ENCODE assay signal across 33 cellular contexts in genomic region chr19:16226184-16226591, GRCh38. TPM values are rescaled to one million over a fixed set of nuclear protein-coding genes. Genes with fewer than 3 reads are reported as not detected.
"Had no signal": no experiment of that assay in that cellular context is flagged by ENCODE, and none has a peak within 500 bp of the region (broad histone marks: within the 10 kb centered on the region; RNA-seq: fewer than 3 reads in every experiment).

No MANE protein-coding gene starts in this region.

- ATAC-seq: activated CD8-positive, alpha-beta T cell treated with anti-CD3 and anti-CD28 coated beads for 36 hours; foreskin keratinocyte; heart left ventricle; natural killer cell had no signal

- DNase-seq: activated CD4-positive, alpha-beta T cell treated with anti-CD3 and anti-CD28 coated beads, Interleukin-2, amount 10 ng/mL, durations not matched to agents 24 days and 14 days; activated CD4-positive, CD25-positive, alpha-beta regulatory T cell treated with anti-CD3 and anti-CD28 coated beads, Interleukin-2, amount 50 U/mL, for 72 hours; activated CD8-positive, alpha-beta T cell treated with anti-CD3 and anti-CD28 coated beads for 36 hours; activated effector memory CD4-positive, alpha-beta T cell treated with Interleukin-2 at 50 U/mL for 16 hours; activated naive CD4-positive, alpha-beta T cell treated with anti-CD3 and anti-CD28 coated beads for 36 hours; activated naive CD8-positive, alpha-beta T cell treated with anti-CD3 and anti-CD28 coated beads, Interleukin-2, amount 10 ng/mL, durations not matched to agents 7 days and 5 days; activated T-cell treated with anti-CD3 and anti-CD28 coated beads, Interleukin-2, amount 50 U/mL, for 48 hours; brain microvascular endothelial cell; foreskin keratinocyte; kidney glomerular epithelial cell; mesendoderm; natural killer cell; stimulated activated CD4-positive, alpha-beta T cell treated with anti-CD3 and anti-CD28 coated beads, Interleukin-12 subunit alpha, Interleukin-12 subunit beta, amount 100 ng/mL, for 4 hours; stimulated activated CD4-positive, alpha-beta T cell treated with anti-CD3 and anti-CD28 coated beads, Interleukin-4, amount 100 ng/mL, for 1 hour; T-helper 9 cell; WERI-Rb-1 had no signal

- H3K27me3 Mint-ChIP-seq: activated CD4-positive, alpha-beta T cell treated with anti-CD3 and anti-CD28 coated beads, Interleukin-2, amount 10 ng/mL, durations not matched to agents 24 days and 14 days; activated CD8-positive, alpha-beta T cell treated with anti-CD3 and anti-CD28 coated beads for 36 hours; activated naive CD8-positive, alpha-beta T cell treated with anti-CD3 and anti-CD28 coated beads, Interleukin-2, amount 10 ng/mL, durations not matched to agents 7 days and 5 days; stimulated activated naive CD8-positive, alpha-beta T cell treated with anti-CD3 and anti-CD28 coated beads, Interleukin-15, Interleukin-2, amounts not matched to agents 100 ng/mL and 50 ng/mL, for 24 hours; type B pancreatic cell had no signal

- H3K9me3 ChIP-seq: right lobe of liver had no signal

- H3K9me3 Mint-ChIP-seq: activated naive CD8-positive, alpha-beta T cell treated with anti-CD3 and anti-CD28 coated beads, Interleukin-2, amount 10 ng/mL, durations not matched to agents 7 days and 5 days; type B pancreatic cell had no signal

- H3K4me1 Mint-ChIP-seq: activated naive CD8-positive, alpha-beta T cell treated with anti-CD3 and anti-CD28 coated beads, Interleukin-2, amount 10 ng/mL, durations not matched to agents 7 days and 5 days; natural killer cell had no signal

- H3K4me1 ChIP-seq: ascending aorta, esophagus muscularis mucosa, foreskin keratinocyte, heart left ventricle, right lobe of liver had no signal

- H3K27ac ChIP-seq: ascending aorta, brain microvascular endothelial cell, esophagus muscularis mucosa, foreskin keratinocyte, heart left ventricle, right lobe of liver, skin epidermis, thoracic aorta, WERI-Rb-1 had no signal

- H3K4me3 Mint-ChIP-seq: activated CD4-positive, alpha-beta T cell treated with anti-CD3 and anti-CD28 coated beads, Interleukin-2, amount 10 ng/mL, durations not matched to agents 24 days and 14 days; activated CD8-positive, alpha-beta T cell treated with anti-CD3 and anti-CD28 coated beads for 36 hours; activated naive CD4-positive, alpha-beta T cell treated with anti-CD3 and anti-CD28 coated beads for 36 hours; activated naive CD8-positive, alpha-beta T cell treated with anti-CD3 and anti-CD28 coated beads, Interleukin-2, amount 10 ng/mL, durations not matched to agents 7 days and 5 days; natural killer cell; stimulated activated naive CD8-positive, alpha-beta T cell treated with anti-CD3 and anti-CD28 coated beads, Interleukin-15, Interleukin-2, amounts not matched to agents 100 ng/mL and 50 ng/mL, for 24 hours; T-helper 1 cell treated with Interleukin-12 subunit alpha and Interleukin-12 subunit beta and Interleukin-4 antibody, amounts not matched to agents 30 μg/mL and 1 μg/mL, for 36 hours; type B pancreatic cell had no signal

- H3K27ac Mint-ChIP-seq: activated CD4-positive, alpha-beta T cell treated with anti-CD3 and anti-CD28 coated beads, Interleukin-2, amount 10 ng/mL, durations not matched to agents 24 days and 14 days; activated CD8-positive, alpha-beta T cell treated with anti-CD3 and anti-CD28 coated beads for 36 hours; activated naive CD4-positive, alpha-beta T cell treated with anti-CD3 and anti-CD28 coated beads for 36 hours; activated naive CD8-positive, alpha-beta T cell treated with anti-CD3 and anti-CD28 coated beads, Interleukin-2, amount 10 ng/mL, durations not matched to agents 7 days and 5 days; natural killer cell; stimulated activated naive CD8-positive, alpha-beta T cell treated with anti-CD3 and anti-CD28 coated beads, Interleukin-15, Interleukin-2, amounts not matched to agents 100 ng/mL and 50 ng/mL, for 24 hours; T-helper 1 cell treated with Interleukin-12 subunit alpha and Interleukin-12 subunit beta and Interleukin-4 antibody, amounts not matched to agents 30 μg/mL and 1 μg/mL, for 36 hours; type B pancreatic cell had no signal

- H3K4me3 ChIP-seq: ascending aorta, esophagus muscularis mucosa, heart left ventricle, lung, right lobe of liver, skin epidermis, thoracic aorta had no signal

- H3K27me3 ChIP-seq: ascending aorta, brain microvascular endothelial cell, esophagus muscularis mucosa, foreskin keratinocyte, heart left ventricle, right lobe of liver had no signal

RNA-seq across cellular contexts. Expression of gene CIB3, which starts 52.9 kb away (rescaled TPM):
- total RNA-seq: activated CD4-positive, alpha-beta T cell treated with anti-CD3 and anti-CD28 coated beads, Interleukin-2, amount 10 ng/mL, durations not matched to agents 24 days and 14 days; activated CD8-positive, alpha-beta T cell treated with anti-CD3 and anti-CD28 coated beads for 36 hours; activated naive CD4-positive, alpha-beta T cell treated with anti-CD3 and anti-CD28 coated beads for 36 hours; activated naive CD8-positive, alpha-beta T cell treated with anti-CD3 and anti-CD28 coated beads, Interleukin-2, amount 10 ng/mL, durations not matched to agents 7 days and 5 days; ascending aorta; cardiac septum; cerebellum; esophagus muscularis mucosa; foreskin keratinocyte; heart left ventricle; left lobe of liver; lung; mononuclear cell; natural killer cell; osteocyte; posterior vena cava; right lobe of liver; subcutaneous adipose tissue; thoracic aorta had no signal
- polyA plus RNA-seq: foreskin keratinocyte, heart left ventricle had no signal
